In genomic region chr4:133150643-133151300, GRCh38 we compare ENCODE assay signal across 10 cellular contexts. TPM values are rescaled to one million over a fixed set of nuclear protein-coding genes. Genes with fewer than 3 reads are reported as not detected.
DNase-seq lines count a peak whose midpoint lies in the region; ATAC-seq, FAIRE-seq and TF ChIP-seq lines count a peak whose summit lies in the region.
"Had no signal": no experiment of that assay in that cellular context is flagged by ENCODE, and none has a peak within 500 bp of the region (broad histone marks: within the 10 kb centered on the region; RNA-seq: fewer than 3 reads in every experiment).

No MANE protein-coding gene starts in this region.

- no peak for FAIRE-seq in GM12891 (lab: Jason Lieb, UNC)

- no peak overlapping the region for H3K4me3 Mint-ChIP-seq in activated CD4-positive, alpha-beta memory T cell treated with anti-CD3 and anti-CD28 coated beads for 36 hours
- H3K4me3 Mint-ChIP-seq: activated naive CD8-positive, alpha-beta T cell treated with anti-CD3 and anti-CD28 coated beads for 36 hours had no signal

- ATAC-seq in sciatic nerve = no peak
- ATAC-seq in GM21786 (IDR thresholded peaks at IDR 0.05; ENCODE audit: unreplicated experiment) = no peak
- ATAC-seq in GM19395 (IDR thresholded peaks at IDR 0.05; ENCODE audit: unreplicated experiment) = no peak

- H3K27me3 Mint-ChIP-seq in activated CD4-positive, alpha-beta memory T cell treated with anti-CD3 and anti-CD28 coated beads for 36 hours = peaks cover 61% of the 10 kb centered on the region

- DNase-seq in GM12891 (ENCODE audit: insufficient read length, low spot score) = peak; percentile 5
- DNase-seq in SK-N-DZ (ENCODE audit: low spot score) = peak; percentile 15
- peak in 40 of 42 donors; percentile 35 to 79 (median 54) for DNase-seq in head of caudate nucleus
- peak; percentile 54 for DNase-seq in sciatic nerve (ENCODE audit: low spot score)
- no peak for DNase-seq in activated CD4-positive, alpha-beta memory T cell treated with anti-CD3 and anti-CD28 coated beads for 36 hours
- no peak for DNase-seq in medulla oblongata (ENCODE audit: extremely low spot score)
- DNase-seq: NCI-H2029 treated with DMSO at 0.1 percent for 48 hours had no signal

- no peaks in the 10 kb centered on the region for H3K9me3 Mint-ChIP-seq in activated CD4-positive, alpha-beta memory T cell treated with anti-CD3 and anti-CD28 coated beads for 36 hours

- intact Hi-C loops in head of caudate nucleus (cut with DNase I) (no loop called here), sciatic nerve (cut with DNase I) (no loop called here)
- intact Hi-C loops in activated CD4-positive, alpha-beta memory T cell treated with anti-CD3 and anti-CD28 coated beads for 36 hours (cut with micrococcal nuclease) = no loop called here

- CTCF ChIA-PET in activated CD4-positive, alpha-beta memory T cell treated with anti-CD3 and anti-CD28 coated beads for 36 hours (lab: Charles Lee) = no interaction called here

- H3K27ac Mint-ChIP-seq in activated CD4-positive, alpha-beta memory T cell treated with anti-CD3 and anti-CD28 coated beads for 36 hours = no peak overlapping the region
- H3K27ac Mint-ChIP-seq: activated naive CD8-positive, alpha-beta T cell treated with anti-CD3 and anti-CD28 coated beads for 36 hours had no signal

- peaks cover 17% of the 10 kb centered on the region for H3K4me1 Mint-ChIP-seq in activated CD4-positive, alpha-beta memory T cell treated with anti-CD3 and anti-CD28 coated beads for 36 hours (ENCODE audit: low read depth)

- no peak for TF ChIP-seq POLR2A in GM12891 (IDR thresholded peaks at IDR 0.05; ENCODE audit: low read depth, low read length)

- POLR2A ChIA-PET in activated CD4-positive, alpha-beta memory T cell treated with anti-CD3 and anti-CD28 coated beads for 36 hours (lab: Charles Lee) = no interaction called here

- H3K36me3 Mint-ChIP-seq in activated CD4-positive, alpha-beta memory T cell treated with anti-CD3 and anti-CD28 coated beads for 36 hours = peaks cover 8% of the 10 kb centered on the region
- H3K36me3 Mint-ChIP-seq: activated naive CD8-positive, alpha-beta T cell treated with anti-CD3 and anti-CD28 coated beads for 36 hours had no signal

TF ChIP-seq in GM12891, 5 proteins besides CTCF, POLR2A, EP300 and RAD21:
- TF ChIP-seq SPI1 (IDR thresholded peaks at IDR 0.05; ENCODE audit: low read depth, low read length) (no peak), POLR2AphosphoS5 (IDR thresholded peaks at IDR 0.05; ENCODE audit: low read depth, low read length) (no peak), TAF1 (IDR thresholded peaks at IDR 0.05; ENCODE audit: low read depth, low read length) (no peak), POU2F2 (IDR thresholded peaks at IDR 0.05; ENCODE audit: low read depth, low read length) (no peak), PAX5 (IDR thresholded peaks at IDR 0.05; ENCODE audit: insufficient read depth, low read length, severe bottlenecking) (no peak)

RNA-seq across cellular contexts. Expression of gene PCDH10, which starts 1.7 kb away (rescaled TPM):
- polyA plus RNA-seq in GM12891 (2012; ENCODE audit: low read depth, missing spikeins) = not detected
- polyA plus RNA-seq in SK-N-DZ (2014; cell fraction: cytosol; rRNA removed) = 0.10 and 0.19 TPM in 2 replicates
- polyA plus RNA-seq in SK-N-DZ (2014; cell fraction: nucleus; rRNA removed) = 0.21 and 0.57 TPM in 2 replicates
- 7.1 TPM for total RNA-seq in sciatic nerve
- not detected for total RNA-seq in activated CD4-positive, alpha-beta memory T cell treated with anti-CD3 and anti-CD28 coated beads for 36 hours
- total RNA-seq: activated naive CD8-positive, alpha-beta T cell treated with anti-CD3 and anti-CD28 coated beads for 36 hours had no signal

Comparison
In these comparisons a context has a peak if more than half of its experiments do, and no peak if none do; other contexts are left out.
1. DNase-seq: peak in GM12891 (single experiment), SK-N-DZ (single experiment), head of caudate nucleus (40 of 42) and sciatic nerve (single experiment); none in activated CD4-positive, alpha-beta memory T cell treated with anti-CD3 and anti-CD28 coated beads for 36 hours (single experiment) and medulla oblongata (single experiment).